Comparison of ENCODE assay signal across 9 cellular contexts in the genomic region with DNA sequence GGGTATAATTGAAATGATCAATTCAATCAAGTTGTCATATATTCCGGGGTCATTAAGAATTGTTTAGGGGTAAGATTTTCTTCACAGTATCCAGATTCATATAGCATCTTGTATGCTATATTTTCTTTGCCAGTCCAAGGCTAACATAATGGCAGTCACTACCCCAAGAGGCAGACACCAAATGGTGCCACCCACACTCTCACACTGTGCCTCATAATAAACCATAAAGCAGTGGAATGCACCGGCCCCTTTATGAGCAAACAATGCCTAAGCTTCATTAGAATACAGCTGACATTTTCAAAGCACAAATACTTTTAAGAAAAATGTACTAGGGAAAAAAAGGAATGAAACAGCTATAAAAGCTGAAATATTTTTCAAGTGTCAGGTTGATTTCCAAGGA.
A peak's percentile ranks its signal among the peaks of the same experiment; 100 is the strongest.
DNase-seq lines count a peak whose midpoint lies in the region; ATAC-seq, FAIRE-seq and TF ChIP-seq lines count a peak whose summit lies in the region.
"Had no signal": no experiment of that assay in that cellular context is flagged by ENCODE, and none has a peak within 500 bp of the region (broad histone marks: within the 10 kb centered on the region; RNA-seq: fewer than 3 reads in every experiment).

No MANE protein-coding gene starts in this region.

- H3K9ac ChIP-seq in MM.1S (ENCODE audit: low read length): no peak overlapping the region

- H3K4me1 ChIP-seq in MM.1S (ENCODE audit: low read length): no peaks in the 10 kb centered on the region
- peaks cover 40% of the 10 kb centered on the region for H3K4me1 ChIP-seq in left ventricle myocardium inferior

- H3K9me3 ChIP-seq in MM.1S (replicated peaks; ENCODE audit: insufficient read depth, low read length) (no peaks in the 10 kb centered on the region), left ventricle myocardium inferior (replicated peaks) (no peaks in the 10 kb centered on the region)
- H3K9me3 ChIP-seq: adrenal gland had no signal

- peak overlapping the region; percentile 64 for H3K27ac Mint-ChIP-seq in activated CD8-positive, alpha-beta T cell treated with anti-CD3 and anti-CD28 coated beads, Interleukin-2, amount 10 ng/mL, durations not matched to agents 7 days and 5 days

- no peaks in the 10 kb centered on the region for H3K9me2 ChIP-seq in MM.1S (replicated peaks; ENCODE audit: insufficient read depth, low read length)

- H3K4me1 Mint-ChIP-seq in activated CD8-positive, alpha-beta T cell treated with anti-CD3 and anti-CD28 coated beads, Interleukin-2, amount 10 ng/mL, durations not matched to agents 7 days and 5 days (ENCODE audit: low read depth): peaks cover 17% of the 10 kb centered on the region

- H3K27me3 ChIP-seq in MM.1S (replicated peaks; ENCODE audit: insufficient read depth, low read length): no peaks in the 10 kb centered on the region
- no peaks in the 10 kb centered on the region for H3K27me3 ChIP-seq in left ventricle myocardium inferior (ENCODE audit: low read depth)
- H3K27me3 ChIP-seq: adrenal gland had no signal

- H4K20me1 ChIP-seq in MM.1S (ENCODE audit: insufficient read depth, low read length): no peaks in the 10 kb centered on the region

- H3K36me3 ChIP-seq in MM.1S (replicated peaks; ENCODE audit: insufficient read depth, low read length): no peaks in the 10 kb centered on the region
- no peaks in the 10 kb centered on the region for H3K36me3 ChIP-seq in left ventricle myocardium inferior
- H3K36me3 ChIP-seq: adrenal gland had no signal

- no peaks in the 10 kb centered on the region for H3K9me3 Mint-ChIP-seq in activated CD8-positive, alpha-beta T cell treated with anti-CD3 and anti-CD28 coated beads, Interleukin-2, amount 10 ng/mL, durations not matched to agents 7 days and 5 days (ENCODE audit: insufficient read depth)

- peak; percentile 66 for ATAC-seq in GM21619 (IDR thresholded peaks at IDR 0.05; ENCODE audit: unreplicated experiment)
- ATAC-seq in activated CD8-positive, alpha-beta T cell treated with anti-CD3 and anti-CD28 coated beads, Interleukin-2, amount 10 ng/mL, durations not matched to agents 7 days and 5 days: peak; percentile 82

- peak overlapping the region; percentile 0; the same call in 1 of the 2 replicates for H2AFZ ChIP-seq in MM.1S (ENCODE audit: low read length)

- peak overlapping the region; percentile 83 for H3K4me3 Mint-ChIP-seq in activated CD8-positive, alpha-beta T cell treated with anti-CD3 and anti-CD28 coated beads, Interleukin-2, amount 10 ng/mL, durations not matched to agents 7 days and 5 days

- no peak for FAIRE-seq in RCC 7860 (lab: Jason Lieb, UNC)

- no peaks in the 10 kb centered on the region for H3K27me3 Mint-ChIP-seq in activated CD8-positive, alpha-beta T cell treated with anti-CD3 and anti-CD28 coated beads, Interleukin-2, amount 10 ng/mL, durations not matched to agents 7 days and 5 days (ENCODE audit: low read depth)

- no peaks in the 10 kb centered on the region for H3F3A ChIP-seq in MM.1S (ENCODE audit: insufficient read depth, low read length)

- H3K4me3 ChIP-seq in MM.1S (ENCODE audit: low read length) (peak overlapping the region; percentile 24; the same call in 1 of the 2 replicates), left ventricle myocardium inferior (peak overlapping the region; percentile 68)

- intact Hi-C loops in left ventricle myocardium inferior (cut with micrococcal nuclease): no loop called here

- CTCF ChIA-PET in activated CD8-positive, alpha-beta T cell treated with anti-CD3 and anti-CD28 coated beads, Interleukin-2, amount 10 ng/mL, durations not matched to agents 7 days and 5 days (lab: Charles Lee): interaction anchor here (0.7 to 1.1 kb wide), 3 partner anchors 12 to 925 kb away, joined by 3 to 4 read pairs (median 4); no protein-coding TSS in a partner anchor

- peak; percentile 71 for DNase-seq in ELR (ENCODE audit: low read depth)
- DNase-seq in MM.1S: peak; percentile 22
- peak; percentile 30 for DNase-seq in activated CD8-positive, alpha-beta T cell treated with anti-CD3 and anti-CD28 coated beads, Interleukin-2, amount 10 ng/mL, durations not matched to agents 7 days and 5 days
- DNase-seq in left ventricle myocardium inferior: no peak
- peak; percentile 58 for DNase-seq in retina
- DNase-seq in hippocampal formation (lab: John Stamatoyannopoulos, UW): no peak
- DNase-seq in RCC 7860 (ENCODE audit: low spot score): no peak

- H3K79me2 ChIP-seq in MM.1S (ENCODE audit: low read length): no peaks in the 10 kb centered on the region

- no peak for TF ChIP-seq CTCF in MM.1S (IDR thresholded peaks at IDR 0.05; ENCODE audit: low read length)
- no peak for TF ChIP-seq CTCF in left ventricle myocardium inferior (IDR thresholded peaks at IDR 0.05; ENCODE audit: borderline replicate concordance)

- H3K4me2 ChIP-seq in MM.1S (ENCODE audit: low read depth, low read length): peak overlapping the region; percentile 25; the same call in 1 of the 2 replicates

- H3K36me3 Mint-ChIP-seq in activated CD8-positive, alpha-beta T cell treated with anti-CD3 and anti-CD28 coated beads, Interleukin-2, amount 10 ng/mL, durations not matched to agents 7 days and 5 days (ENCODE audit: low read depth): peaks cover 4% of the 10 kb centered on the region

- POLR2A ChIA-PET in activated CD8-positive, alpha-beta T cell treated with anti-CD3 and anti-CD28 coated beads, Interleukin-2, amount 10 ng/mL, durations not matched to agents 7 days and 5 days (lab: Charles Lee): interaction anchor here (1.3 to 1.5 kb wide), 3 partner anchors 8 to 716 kb away, joined by 3 to 4 read pairs (median 4); no protein-coding TSS in a partner anchor

- H3K27ac ChIP-seq in MM.1S (ENCODE audit: low read length): no peak overlapping the region
- peak overlapping the region; percentile 69 for H3K27ac ChIP-seq in left ventricle myocardium inferior (replicated peaks)

Comparison
In these comparisons a context has a peak if more than half of its experiments do, and no peak if none do; other contexts are left out.
1. DNase-seq: peak in ELR (single experiment), MM.1S (single experiment), activated CD8-positive, alpha-beta T cell treated with anti-CD3 and anti-CD28 coated beads, Interleukin-2, amount 10 ng/mL, durations not matched to agents 7 days and 5 days (single experiment) and retina (single experiment); none in left ventricle myocardium inferior (single experiment), hippocampal formation (0 of 2) and RCC 7860 (single experiment).